Comparison of ENCODE assay signal across 1 cellular context in genomic region chr2:119837350-119837749, GRCh38.
TF ChIP-seq lines count a peak whose summit lies in the region.

No MANE protein-coding gene starts in this region.

TF ChIP-seq in HepG2, 621 proteins besides CTCF, POLR2A, EP300 and RAD21 (continued from another document and continues in another):
- TF ChIP-seq ZBTB1 (CRISPR knock-in tag; IDR thresholded peaks at IDR 0.05; ENCODE audit: borderline replicate concordance) (no peak), HOMEZ (CRISPR knock-in tag; IDR thresholded peaks at IDR 0.05; ENCODE audit: low read depth) (peak; percentile 99), ZNF280D (CRISPR knock-in tag; IDR thresholded peaks at IDR 0.05) (0 out of 2 replicates have a peak, but pooled peaks have one; percentile 53), PCBP1 (IDR thresholded peaks at IDR 0.05; ENCODE audit: borderline replicate concordance, low read depth, low read length) (no peak), NR1H2 (CRISPR knock-in tag; IDR thresholded peaks at IDR 0.05; ENCODE audit: borderline replicate concordance, low read depth) (no peak), RARG (CRISPR knock-in tag; IDR thresholded peaks at IDR 0.05; ENCODE audit: low read depth) (no peak), SUZ12 (IDR thresholded peaks at IDR 0.05; ENCODE audit: low read depth, low read length) (no peak), ZNF350 (CRISPR knock-in tag; IDR thresholded peaks at IDR 0.05; ENCODE audit: borderline replicate concordance, low read depth) (no peak), ZNF530 (CRISPR knock-in tag; IDR thresholded peaks at IDR 0.05; ENCODE audit: low read depth) (no peak), DNMT3B (CRISPR knock-in tag; conservative IDR thresholded peaks at IDR 0.05) (no peak), ZNF367 (CRISPR knock-in tag; IDR thresholded peaks at IDR 0.05; ENCODE audit: borderline replicate concordance) (no peak), ZNF3 (CRISPR knock-in tag; IDR thresholded peaks at IDR 0.05) (no peak), ZNF546 (CRISPR knock-in tag; conservative IDR thresholded peaks at IDR 0.05) (no peak), MEIS1 (CRISPR knock-in tag; IDR thresholded peaks at IDR 0.05; ENCODE audit: borderline replicate concordance) (no peak), CEBPB (IDR thresholded peaks at IDR 0.05; ENCODE audit: borderline replicate concordance, low read depth, low read length) (no peak), PLRG1 (conservative IDR thresholded peaks at IDR 0.05) (no peak), ZMYM3 (CRISPR knock-in tag; IDR thresholded peaks at IDR 0.05) (peak; percentile 74), FOXA1 (IDR thresholded peaks at IDR 0.05) (no peak), FOXA1 (CRISPR knock-in tag; IDR thresholded peaks at IDR 0.05) (peak; percentile 91), TIGD3 (CRISPR knock-in tag; IDR thresholded peaks at IDR 0.05; ENCODE audit: borderline replicate concordance) (no peak), ZNF180 (CRISPR knock-in tag; IDR thresholded peaks at IDR 0.05; ENCODE audit: borderline replicate concordance, low read depth) (no peak), ZFP1 (CRISPR knock-in tag; IDR thresholded peaks at IDR 0.05) (no peak), POGZ (CRISPR knock-in tag; IDR thresholded peaks at IDR 0.05) (peak; percentile 94), ZNF549 (CRISPR knock-in tag; IDR thresholded peaks at IDR 0.05) (no peak), HMGXB4 (CRISPR knock-in tag; IDR thresholded peaks at IDR 0.05; ENCODE audit: borderline replicate concordance in 1 of 2, low read depth in 1 of 2) (no peak), AKAP8 (CRISPR knock-in tag; IDR thresholded peaks at IDR 0.05) (no peak), ZNF260 (CRISPR knock-in tag; IDR thresholded peaks at IDR 0.05; ENCODE audit: borderline replicate concordance, low read depth) (no peak), AFF4 (CRISPR knock-in tag; IDR thresholded peaks at IDR 0.05) (no peak), ZSCAN29 (CRISPR knock-in tag; conservative IDR thresholded peaks at IDR 0.05) (no peak), CREBL2 (CRISPR knock-in tag; IDR thresholded peaks at IDR 0.05; ENCODE audit: borderline replicate concordance) (no peak), PLSCR1 (CRISPR knock-in tag; IDR thresholded peaks at IDR 0.05; ENCODE audit: borderline replicate concordance) (no peak), CBFB (CRISPR knock-in tag; IDR thresholded peaks at IDR 0.05) (no peak), ZMYM4 (CRISPR knock-in tag; IDR thresholded peaks at IDR 0.05) (peak; percentile 92), SALL1 (CRISPR knock-in tag; IDR thresholded peaks at IDR 0.05) (peak; percentile 41; the same call in 1 of the 2 replicates), ZNF503 (CRISPR knock-in tag; IDR thresholded peaks at IDR 0.05) (no peak), GFI1 (CRISPR knock-in tag; IDR thresholded peaks at IDR 0.05; ENCODE audit: borderline replicate concordance) (no peak), KLF11 (CRISPR knock-in tag; IDR thresholded peaks at IDR 0.05) (no peak), HOXA3 (CRISPR knock-in tag; IDR thresholded peaks at IDR 0.05) (peak; percentile 77), FOXP1 (IDR thresholded peaks at IDR 0.05) (no peak), FOXP1 (CRISPR knock-in tag; IDR thresholded peaks at IDR 0.05) (no peak), CCAR2 (optimal IDR thresholded peaks at IDR 0.05; ENCODE audit: low read depth, low read length) (no peak), ZNF644 (CRISPR knock-in tag; IDR thresholded peaks at IDR 0.05; ENCODE audit: low read depth) (peak; percentile 51; the same call in 1 of the 2 replicates), MZF1 (CRISPR knock-in tag; IDR thresholded peaks at IDR 0.05; ENCODE audit: borderline replicate concordance) (no peak), ARNT2 (CRISPR knock-in tag; IDR thresholded peaks at IDR 0.05; ENCODE audit: low read depth) (no peak), RFX1 (IDR thresholded peaks at IDR 0.05) (no peak), ASH2L (IDR thresholded peaks at IDR 0.05; ENCODE audit: insufficient read length, low read depth, low read length) (no peak), UBTF (CRISPR knock-in tag; IDR thresholded peaks at IDR 0.05) (no peak), HNRNPL (IDR thresholded peaks at IDR 0.05; ENCODE audit: low read depth, low read length) (no peak), ETV5 (CRISPR knock-in tag; IDR thresholded peaks at IDR 0.05; ENCODE audit: borderline replicate concordance) (no peak)
